Comparison of ENCODE assay signal across 14 cellular contexts in the genomic region with DNA sequence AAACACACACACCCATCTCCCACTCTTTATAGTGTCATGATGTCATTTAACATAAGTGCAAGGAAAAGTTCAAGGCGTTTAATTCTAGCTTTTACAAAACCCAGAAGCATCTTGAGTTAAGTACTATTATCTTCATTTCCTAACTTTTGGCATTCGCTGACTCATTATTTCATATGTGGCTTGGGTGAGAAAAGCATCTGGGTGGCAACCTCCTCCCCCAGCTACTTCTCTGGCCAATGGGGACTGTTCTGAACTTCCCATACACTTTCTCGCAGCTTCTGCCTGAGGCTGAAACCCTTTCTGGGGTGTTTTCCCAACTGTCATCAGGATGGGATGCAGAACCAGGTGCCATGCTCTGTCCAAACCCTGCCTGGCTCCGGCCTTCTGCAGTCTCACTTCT. TPM values are rescaled to one million over a fixed set of nuclear protein-coding genes. Genes with fewer than 3 reads are reported as not detected.
A peak's percentile ranks its signal among the peaks of the same experiment; 100 is the strongest.
DNase-seq lines count a peak whose midpoint lies in the region; ATAC-seq and TF ChIP-seq lines count a peak whose summit lies in the region.
"Had no signal": no experiment of that assay in that cellular context is flagged by ENCODE, and none has a peak within 500 bp of the region (broad histone marks: within the 10 kb centered on the region; RNA-seq: fewer than 3 reads in every experiment).

No MANE protein-coding gene starts in this region.

- H3K4me1 Mint-ChIP-seq in dendritic cell treated with granulocyte-macrophage colony-stimulating factor and Interleukin-4, amounts not matched to agents 40 ng/mL and 50 ng/mL, for 4 days (ENCODE audit: low read depth): peaks cover 30% of the 10 kb centered on the region
- peaks cover 2 to 29% (median 17%) of the 10 kb centered on the region in 4 donors for H3K4me1 Mint-ChIP-seq in naive thymus-derived CD8-positive, alpha-beta T cell
- peaks cover 33% of the 10 kb centered on the region for H3K4me1 Mint-ChIP-seq in stimulated activated naive CD8-positive, alpha-beta T cell treated with anti-CD3 and anti-CD28 coated beads, Interleukin-15, amount 100 ng/mL, for 72 hours

- H3K36me3 Mint-ChIP-seq in dendritic cell treated with granulocyte-macrophage colony-stimulating factor and Interleukin-4, amounts not matched to agents 40 ng/mL and 50 ng/mL, for 4 days (ENCODE audit: low read depth): peaks cover 9% of the 10 kb centered on the region
- H3K36me3 Mint-ChIP-seq in naive thymus-derived CD8-positive, alpha-beta T cell: no peaks in the 10 kb centered on the region

- no peak for TF ChIP-seq CTCF in neutrophil (IDR thresholded peaks at IDR 0.05)

- POLR2A ChIA-PET in naive thymus-derived CD8-positive, alpha-beta T cell (lab: Charles Lee): interaction anchor here (4.0 kb wide), 1 partner anchor 48 kb away, joined by 50 read pairs; the partner anchor contains the start of gene EIF5

- no peaks in the 10 kb centered on the region for H3K9me3 ChIP-seq in neutrophil

- H3K27me3 ChIP-seq in neutrophil: no peaks in the 10 kb centered on the region

- DNase-seq in NOMO-1 treated with DMSO at 0.1 percent for 48 hours (lab: John Stamatoyannopoulos, UW; ENCODE audit: unreplicated experiment): peak; percentile 25
- no peak for DNase-seq in NOMO-1 (lab: John Stamatoyannopoulos, UW; ENCODE audit: unreplicated experiment in 2 of 2)
- peak; percentile 19 for DNase-seq in RPMI8226
- DNase-seq in naive thymus-derived CD8-positive, alpha-beta T cell: no peak
- DNase-seq in stimulated activated naive CD8-positive, alpha-beta T cell treated with anti-CD3 and anti-CD28 coated beads, Interleukin-15, amount 100 ng/mL, for 72 hours: no peak
- DNase-seq: 8988T; activated effector memory CD4-positive, alpha-beta T cell treated with Interleukin-2 at 50 U/mL for 16 hours; DND-41; NCI-H2029 treated with DMSO at 0.1 percent for 48 hours; stimulated activated CD4-positive, alpha-beta T cell treated with anti-CD3 and anti-CD28 coated beads, Interleukin-4, amount 100 ng/mL, for 24 hours had no signal

- no peak overlapping the region for H3K4me3 Mint-ChIP-seq in dendritic cell treated with granulocyte-macrophage colony-stimulating factor and Interleukin-4, amounts not matched to agents 40 ng/mL and 50 ng/mL, for 4 days
- H3K4me3 Mint-ChIP-seq in naive thymus-derived CD8-positive, alpha-beta T cell: peak overlapping the region in 1 of 10 donors; percentile 45
- no peak overlapping the region for H3K4me3 Mint-ChIP-seq in stimulated activated naive CD8-positive, alpha-beta T cell treated with anti-CD3 and anti-CD28 coated beads, Interleukin-15, amount 100 ng/mL, for 72 hours

- peak overlapping the region; percentile 62 for H3K27ac Mint-ChIP-seq in dendritic cell treated with granulocyte-macrophage colony-stimulating factor and Interleukin-4, amounts not matched to agents 40 ng/mL and 50 ng/mL, for 4 days
- H3K27ac Mint-ChIP-seq in naive thymus-derived CD8-positive, alpha-beta T cell: peak overlapping the region in 1 of 10 donors; percentile 28
- H3K27ac Mint-ChIP-seq in stimulated activated naive CD8-positive, alpha-beta T cell treated with anti-CD3 and anti-CD28 coated beads, Interleukin-15, amount 100 ng/mL, for 72 hours: no peak overlapping the region
- H3K27ac Mint-ChIP-seq: progenitor cell of endocrine pancreas had no signal

- peaks cover 2% of the 10 kb centered on the region for H3K27me3 Mint-ChIP-seq in dendritic cell treated with granulocyte-macrophage colony-stimulating factor and Interleukin-4, amounts not matched to agents 40 ng/mL and 50 ng/mL, for 4 days
- H3K27me3 Mint-ChIP-seq in naive thymus-derived CD8-positive, alpha-beta T cell: peaks cover 1 to 8% (median 4%) of the 10 kb centered on the region in 5 donors
- H3K27me3 Mint-ChIP-seq in stimulated activated naive CD8-positive, alpha-beta T cell treated with anti-CD3 and anti-CD28 coated beads, Interleukin-15, amount 100 ng/mL, for 72 hours: peaks cover 23% of the 10 kb centered on the region

- H3K4me1 ChIP-seq in neutrophil (ENCODE audit: control insufficient read depth in 1 of 2, insufficient read depth in 1 of 2, low read depth in 1 of 2, low read length in 1 of 2): peaks cover 57 to 58% of the 10 kb centered on the region in 2 experiments

- no peak for ATAC-seq in naive thymus-derived CD8-positive, alpha-beta T cell
- no peak for ATAC-seq in stimulated activated naive CD8-positive, alpha-beta T cell treated with anti-CD3 and anti-CD28 coated beads, Interleukin-15, amount 100 ng/mL, for 72 hours
- ATAC-seq in GM18868 (IDR thresholded peaks at IDR 0.05; ENCODE audit: unreplicated experiment): no peak

- H3K4me3 ChIP-seq in neutrophil (ENCODE audit: low read depth in 1 of 2, low read length in 1 of 2): no peak overlapping the region

- no peaks in the 10 kb centered on the region for H3K9me3 Mint-ChIP-seq in dendritic cell treated with granulocyte-macrophage colony-stimulating factor and Interleukin-4, amounts not matched to agents 40 ng/mL and 50 ng/mL, for 4 days
- H3K9me3 Mint-ChIP-seq in naive thymus-derived CD8-positive, alpha-beta T cell: no peaks in the 10 kb centered on the region
- H3K9me3 Mint-ChIP-seq in stimulated activated naive CD8-positive, alpha-beta T cell treated with anti-CD3 and anti-CD28 coated beads, Interleukin-15, amount 100 ng/mL, for 72 hours: no peaks in the 10 kb centered on the region

- H3K27ac ChIP-seq in neutrophil: peak overlapping the region; percentile 57

- no peaks in the 10 kb centered on the region for H3K36me3 ChIP-seq in neutrophil

- intact Hi-C loops in dendritic cell treated with granulocyte-macrophage colony-stimulating factor and Interleukin-4, amounts not matched to agents 40 ng/mL and 50 ng/mL, for 4 days (cut with micrococcal nuclease): no loop called here

RNA-seq across cellular contexts. Expression of gene MARK3, which starts 2.8 kb away (rescaled TPM):
- total RNA-seq in naive thymus-derived CD8-positive, alpha-beta T cell: 100 to 1,000 TPM; 123 to 128 TPM
- 10 to 100 TPM; 26.8 to 36.5 (median 30.7) TPM for polyA plus RNA-seq in naive thymus-derived CD8-positive, alpha-beta T cell

RNA-seq across cellular contexts. Expression of gene EIF5, which starts 48.3 kb away (rescaled TPM):
- total RNA-seq in naive thymus-derived CD8-positive, alpha-beta T cell: 100 to 1,000 TPM; 368 to 375 TPM
- polyA plus RNA-seq in naive thymus-derived CD8-positive, alpha-beta T cell: 100 to 1,000 TPM; 283 to 332 (median 317) TPM

Comparison
In these comparisons a context has a peak if more than half of its experiments do, and no peak if none do; other contexts are left out.
1. DNase-seq: peak in NOMO-1 treated with DMSO at 0.1 percent for 48 hours (single experiment) and RPMI8226 (single experiment); none in NOMO-1 (0 of 2), naive thymus-derived CD8-positive, alpha-beta T cell (0 of 10) and stimulated activated naive CD8-positive, alpha-beta T cell treated with anti-CD3 and anti-CD28 coated beads, Interleukin-15, amount 100 ng/mL, for 72 hours (0 of 2).